Comparison of ENCODE assay signal across 2 cellular contexts in the genomic region with DNA sequence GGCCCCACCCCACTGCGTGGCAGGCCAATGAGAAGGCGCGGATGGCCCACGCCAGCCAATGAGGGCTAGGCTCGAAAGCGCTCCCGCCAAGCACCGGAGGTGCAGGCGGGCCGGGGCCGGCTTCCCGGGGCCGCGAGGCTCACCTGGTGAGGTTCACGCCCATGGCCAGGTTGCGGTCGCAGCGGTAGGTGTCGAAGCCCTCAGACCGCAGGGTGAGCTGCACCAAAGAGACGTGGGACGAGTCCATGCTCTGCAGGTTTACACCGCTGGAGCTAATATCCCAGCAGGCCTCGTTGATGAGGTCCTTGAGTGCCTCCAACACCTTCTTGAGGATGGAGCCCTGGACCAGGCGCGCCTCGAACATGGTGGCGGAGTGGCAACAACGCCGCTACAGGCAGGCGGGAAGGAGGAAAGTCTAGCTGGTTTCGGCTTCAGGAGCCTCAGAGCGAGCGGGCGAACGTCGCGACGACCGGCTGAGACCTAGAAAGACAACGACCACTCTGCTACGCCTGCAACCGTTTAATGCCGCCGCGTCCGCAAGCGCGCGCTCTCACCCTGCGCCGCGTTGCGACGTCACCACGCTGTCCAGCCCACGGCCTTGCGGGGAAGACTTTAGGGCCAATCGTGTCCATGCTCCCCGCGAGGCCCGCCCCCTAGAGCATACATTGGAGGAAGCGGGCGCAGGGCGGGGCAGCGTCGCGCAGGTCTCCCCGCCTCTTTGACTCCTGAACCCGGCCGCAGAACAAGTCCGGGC.
TF ChIP-seq lines count a peak whose summit lies in the region.

A gene (minus strand): TSS at position 524 of the 754 bp plus-strand sequence. CDS start 160 bp downstream, at position 364.

TF ChIP-seq in IMR-90, 13 proteins besides CTCF, POLR2A, EP300 and RAD21:
- TF ChIP-seq MXI1 (IDR thresholded peaks at IDR 0.05; ENCODE audit: borderline replicate concordance, low read depth, low read length) (peak; percentile 65; the same call in 1 of the 2 replicates), NFE2L2 (IDR thresholded peaks at IDR 0.05; ENCODE audit: low read depth, low read length) (no peak), MAZ (IDR thresholded peaks at IDR 0.05; ENCODE audit: borderline replicate concordance, low read depth, low read length) (peak; percentile 63; the same call in 1 of the 2 replicates)

TF ChIP-seq in endothelial cell of umbilical vein, 7 proteins besides CTCF, POLR2A, EP300 and RAD21:
- no peak for TF ChIP-seq FOS (IDR thresholded peaks at IDR 0.05; ENCODE audit: borderline replicate concordance, insufficient read depth, low read length)
- TF ChIP-seq POLR2AphosphoS5 (IDR thresholded peaks at IDR 0.05; ENCODE audit: insufficient read depth, low read depth, low read length), result peak; percentile 99
- TF ChIP-seq JUN (IDR thresholded peaks at IDR 0.05; ENCODE audit: borderline replicate concordance, insufficient read depth, insufficient read length, low read depth), result no peak
- TF ChIP-seq, protein P1, sequence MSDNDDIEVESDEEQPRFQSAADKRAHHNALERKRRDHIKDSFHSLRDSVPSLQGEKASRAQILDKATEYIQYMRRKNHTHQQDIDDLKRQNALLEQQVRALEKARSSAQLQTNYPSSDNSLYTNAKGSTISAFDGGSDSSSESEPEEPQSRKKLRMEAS (IDR thresholded peaks at IDR 0.05; ENCODE audit: insufficient read depth, insufficient read length), result peak; percentile 49
